ENCODE assay signal across 1 cellular context in the genomic region with DNA sequence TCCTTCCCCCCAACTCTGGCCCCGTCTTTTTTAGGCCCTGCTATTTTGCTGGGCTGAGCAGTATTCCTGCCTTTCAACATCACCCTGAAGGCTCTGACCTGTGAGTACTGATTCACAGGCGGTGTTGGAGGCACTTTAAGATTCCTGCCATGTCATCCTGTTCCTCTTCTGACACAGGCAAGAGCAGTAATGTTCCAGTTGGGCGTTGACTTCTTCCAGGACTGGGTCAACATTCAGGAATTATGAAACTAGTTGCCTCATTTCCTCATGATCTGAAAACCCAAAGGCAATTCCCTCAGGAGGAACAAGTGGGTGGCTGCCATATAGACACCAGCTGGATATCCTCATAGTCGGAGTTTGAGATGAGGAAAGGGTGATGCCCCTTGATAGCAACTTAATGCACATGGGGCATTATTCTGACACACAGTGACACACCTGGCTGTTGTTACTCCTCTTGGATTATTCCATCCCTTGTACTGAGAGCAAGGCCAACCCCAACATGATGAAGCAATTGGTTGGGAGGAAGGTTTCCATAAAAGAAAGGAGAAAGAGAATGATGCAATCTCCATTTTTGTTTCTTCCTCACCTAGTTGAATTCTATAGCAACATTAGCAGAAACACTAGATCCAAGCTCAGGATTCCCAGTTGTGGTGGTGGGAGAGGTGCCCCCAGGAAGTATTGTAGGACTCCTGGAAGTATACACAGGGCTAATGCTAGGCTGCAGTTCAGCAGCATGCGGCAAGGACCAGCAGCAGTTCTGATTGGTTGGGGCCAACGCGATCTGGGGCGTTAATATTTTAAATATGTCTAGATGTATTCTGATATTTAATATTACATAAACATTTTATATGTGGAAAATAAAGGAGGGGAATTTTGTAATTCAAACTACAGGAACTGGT.
A peak's percentile ranks its signal among the peaks of the same experiment; 100 is the strongest.
TF ChIP-seq lines count a peak whose summit lies in the region.

No MANE protein-coding gene starts in this region.

TF ChIP-seq in K562, 482 proteins besides CTCF, POLR2A, EP300 and RAD21 (continued from another document):
- TF ChIP-seq, protein P1, sequence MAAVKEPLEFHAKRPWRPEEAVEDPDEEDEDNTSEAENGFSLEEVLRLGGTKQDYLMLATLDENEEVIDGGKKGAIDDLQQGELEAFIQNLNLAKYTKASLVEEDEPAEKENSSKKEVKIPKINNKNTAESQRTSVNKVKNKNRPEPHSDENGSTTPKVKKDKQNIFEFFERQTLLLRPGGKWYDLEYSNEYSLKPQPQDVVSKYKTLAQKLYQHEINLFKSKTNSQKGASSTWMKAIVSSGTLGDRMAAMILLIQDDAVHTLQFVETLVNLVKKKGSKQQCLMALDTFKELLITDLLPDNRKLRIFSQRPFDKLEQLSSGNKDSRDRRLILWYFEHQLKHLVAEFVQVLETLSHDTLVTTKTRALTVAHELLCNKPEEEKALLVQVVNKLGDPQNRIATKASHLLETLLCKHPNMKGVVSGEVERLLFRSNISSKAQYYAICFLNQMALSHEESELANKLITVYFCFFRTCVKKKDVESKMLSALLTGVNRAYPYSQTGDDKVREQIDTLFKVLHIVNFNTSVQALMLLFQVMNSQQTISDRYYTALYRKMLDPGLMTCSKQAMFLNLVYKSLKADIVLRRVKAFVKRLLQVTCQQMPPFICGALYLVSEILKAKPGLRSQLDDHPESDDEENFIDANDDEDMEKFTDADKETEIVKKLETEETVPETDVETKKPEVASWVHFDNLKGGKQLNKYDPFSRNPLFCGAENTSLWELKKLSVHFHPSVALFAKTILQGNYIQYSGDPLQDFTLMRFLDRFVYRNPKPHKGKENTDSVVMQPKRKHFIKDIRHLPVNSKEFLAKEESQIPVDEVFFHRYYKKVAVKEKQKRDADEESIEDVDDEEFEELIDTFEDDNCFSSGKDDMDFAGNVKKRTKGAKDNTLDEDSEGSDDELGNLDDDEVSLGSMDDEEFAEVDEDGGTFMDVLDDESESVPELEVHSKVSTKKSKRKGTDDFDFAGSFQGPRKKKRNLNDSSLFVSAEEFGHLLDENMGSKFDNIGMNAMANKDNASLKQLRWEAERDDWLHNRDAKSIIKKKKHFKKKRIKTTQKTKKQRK (IDR thresholded peaks at IDR 0.05; ENCODE audit: borderline replicate concordance, low read depth, low read length) = no peak
- TF ChIP-seq NFE2 (IDR thresholded peaks at IDR 0.05; ENCODE audit: low read depth) = peak; percentile 83
- no peak for TF ChIP-seq NFXL1 (CRISPR knock-in tag; IDR thresholded peaks at IDR 0.05)
- peak; percentile 81 for TF ChIP-seq MAFG (tag; conservative IDR thresholded peaks at IDR 0.05)
- no peak; the same call in 1 of the 2 replicates for TF ChIP-seq CEBPG (CRISPR knock-in tag; IDR thresholded peaks at IDR 0.05)
- TF ChIP-seq CEBPG (tag; conservative IDR thresholded peaks at IDR 0.05 in 1 of 2, IDR thresholded peaks at IDR 0.05 in 1 of 2) = peak; percentile 93 to 96
- TF ChIP-seq ZNF764 (CRISPR knock-in tag; IDR thresholded peaks at IDR 0.05; ENCODE audit: low read depth) = no peak
- peak; percentile 68 for TF ChIP-seq ZNF316 (IDR thresholded peaks at IDR 0.05)
- 0 out of 2 replicates have a peak, but pooled peaks have one; percentile 24 for TF ChIP-seq E2F1 (CRISPR knock-in tag; IDR thresholded peaks at IDR 0.05)
- TF ChIP-seq FOXP4 (CRISPR knock-in tag; IDR thresholded peaks at IDR 0.05; ENCODE audit: borderline replicate concordance) = no peak
- 0 out of 2 replicates have a peak, but pooled peaks have one; percentile 55 for TF ChIP-seq ZSCAN32 (CRISPR knock-in tag; IDR thresholded peaks at IDR 0.05)
- no peak for TF ChIP-seq ZNF140 (CRISPR knock-in tag; IDR thresholded peaks at IDR 0.05)
- TF ChIP-seq IRF2 (CRISPR knock-in tag; IDR thresholded peaks at IDR 0.05) = no peak
- peak; percentile 77 for TF ChIP-seq ZNF146 (CRISPR knock-in tag; IDR thresholded peaks at IDR 0.05; ENCODE audit: unreplicated experiment)
- no peak for TF ChIP-seq E2F3 (CRISPR knock-in tag; IDR thresholded peaks at IDR 0.05)
- TF ChIP-seq FOXA3 (CRISPR knock-in tag; conservative IDR thresholded peaks at IDR 0.05 in 1 of 2, IDR thresholded peaks at IDR 0.05 in 1 of 2) = 0 out of 4 replicates have a peak, but pooled peaks of 1 of the 2 experiments have one; percentile 3
- no peak for TF ChIP-seq STAT5A (IDR thresholded peaks at IDR 0.05; ENCODE audit: borderline replicate concordance, low read length)
- TF ChIP-seq HDAC8 (tag; IDR thresholded peaks at IDR 0.05) = no peak
- TF ChIP-seq CEBPB (tag; IDR thresholded peaks at IDR 0.05) = peak; percentile 88
- peak; percentile 33; the same call in 1 of the 2 replicates for TF ChIP-seq NFE2L1 (tag; IDR thresholded peaks at IDR 0.05; ENCODE audit: borderline replicate concordance, low read depth)
- peak; percentile 43; the same call in 1 of the 2 replicates for TF ChIP-seq MAFK (IDR thresholded peaks at IDR 0.05; ENCODE audit: low read length)
- TF ChIP-seq FOXO4 (CRISPR knock-in tag; IDR thresholded peaks at IDR 0.05) = no peak
- peak; percentile 72; the same call in 1 of the 2 replicates for TF ChIP-seq C11orf30 (IDR thresholded peaks at IDR 0.05; ENCODE audit: low read depth)
- no peak for TF ChIP-seq HDAC6 (IDR thresholded peaks at IDR 0.05; ENCODE audit: low read depth, low read length)
- TF ChIP-seq SRSF3 (IDR thresholded peaks at IDR 0.05; ENCODE audit: insufficient read depth, low read length) = no peak
- TF ChIP-seq ATF4 (CRISPR knock-in tag; IDR thresholded peaks at IDR 0.05) = peak; percentile 79
- no peak for TF ChIP-seq JUND (IDR thresholded peaks at IDR 0.05; ENCODE audit: borderline replicate concordance, low read depth, low read length)
- TF ChIP-seq JUND (tag; IDR thresholded peaks at IDR 0.05; ENCODE audit: borderline replicate concordance, low read depth, low read length) = peak; percentile 48; the same call in 1 of the 3 replicates
- TF ChIP-seq NR2C1 (IDR thresholded peaks at IDR 0.05) = no peak
- TF ChIP-seq NR2C1 (tag; IDR thresholded peaks at IDR 0.05) = 0 out of 2 replicates have a peak, but pooled peaks have one; percentile 8
- TF ChIP-seq ATF3 (IDR thresholded peaks at IDR 0.05) = peak; percentile 85
- TF ChIP-seq ATF3 (CRISPR knock-in tag; conservative IDR thresholded peaks at IDR 0.05) = no peak
- no peak for TF ChIP-seq ZNF766 (CRISPR knock-in tag; conservative IDR thresholded peaks at IDR 0.05)
- TF ChIP-seq PHF21A (IDR thresholded peaks at IDR 0.05; ENCODE audit: borderline replicate concordance, low read depth) = no peak
- no peak for TF ChIP-seq NRF1 (conservative IDR thresholded peaks at IDR 0.05 in 1 of 2, IDR thresholded peaks at IDR 0.05 in 1 of 2)
TF ChIP-seq in K562: peak in this region for 18.
